In genomic region chr11:67347964-67348749, GRCh38 we compare ENCODE assay signal across 10 cellular contexts. TPM values are rescaled to one million over a fixed set of nuclear protein-coding genes. Genes with fewer than 3 reads are reported as not detected.
DNase-seq lines count a peak whose midpoint lies in the region; ATAC-seq and TF ChIP-seq lines count a peak whose summit lies in the region.
"Had no signal": no experiment of that assay in that cellular context is flagged by ENCODE, and none has a peak within 500 bp of the region (broad histone marks: within the 10 kb centered on the region; RNA-seq: fewer than 3 reads in every experiment).

No MANE protein-coding gene starts in this region.

- TF ChIP-seq CTCF in DOHH2 (IDR thresholded peaks at IDR 0.05; ENCODE audit: low read depth, low read length, poor library complexity, severe bottlenecking) (no peak), RWPE1 (conservative IDR thresholded peaks at IDR 0.05; ENCODE audit: low read depth) (no peak), glutamatergic neuron (IDR thresholded peaks at IDR 0.05; ENCODE audit: partially characterized antibody, unreplicated experiment) (no peak)

- H3K27ac Mint-ChIP-seq in glutamatergic neuron (ENCODE audit: unreplicated experiment): peak overlapping the region; percentile 48
- H3K27ac Mint-ChIP-seq in activated CD8-positive, alpha-beta memory T cell treated with anti-CD3 and anti-CD28 coated beads, Interleukin-2, amount 10 ng/mL, durations not matched to agents 7 days and 5 days: no peak overlapping the region

- no peak overlapping the region for H3K4me3 ChIP-seq in DOHH2 (ENCODE audit: low read length)
- no peak overlapping the region for H3K4me3 ChIP-seq in effector memory CD4-positive, alpha-beta T cell (ENCODE audit: insufficient read depth, low read depth, low read length, poor library complexity, severe bottlenecking)

- no peak overlapping the region for H3K4me3 Mint-ChIP-seq in glutamatergic neuron (ENCODE audit: unreplicated experiment)
- no peak overlapping the region for H3K4me3 Mint-ChIP-seq in activated CD8-positive, alpha-beta memory T cell treated with anti-CD3 and anti-CD28 coated beads, Interleukin-2, amount 10 ng/mL, durations not matched to agents 7 days and 5 days

- no peaks in the 10 kb centered on the region for H3K9me2 ChIP-seq in DOHH2 (replicated peaks; ENCODE audit: control insufficient read depth, low read length)

- H3K36me3 ChIP-seq in DOHH2 (ENCODE audit: control insufficient read depth, low read length): peaks cover 20% of the 10 kb centered on the region
- no peaks in the 10 kb centered on the region for H3K36me3 ChIP-seq in effector memory CD4-positive, alpha-beta T cell (ENCODE audit: control insufficient read depth, insufficient read depth, low read length)

- H3K4me1 Mint-ChIP-seq in glutamatergic neuron (ENCODE audit: low read depth, unreplicated experiment): peaks cover 19% of the 10 kb centered on the region
- peaks cover 43% of the 10 kb centered on the region for H3K4me1 Mint-ChIP-seq in activated CD8-positive, alpha-beta memory T cell treated with anti-CD3 and anti-CD28 coated beads, Interleukin-2, amount 10 ng/mL, durations not matched to agents 7 days and 5 days

- CTCF ChIA-PET in RWPE1 (lab: Yijun Ruan, JAX): interaction anchor here (1.3 to 5.9 kb wide), 3 partner anchors 32 to 34 kb away, joined by 4 to 113 read pairs (median 22); no protein-coding TSS in a partner anchor
- CTCF ChIA-PET in activated CD8-positive, alpha-beta memory T cell treated with anti-CD3 and anti-CD28 coated beads, Interleukin-2, amount 10 ng/mL, durations not matched to agents 7 days and 5 days (lab: Charles Lee): interaction anchor here (0.8 to 26.6 kb wide), 12 partner anchors 10 to 281 kb away, joined by 3 to 1153 read pairs (median 22); partner anchors contain the start of genes CLCF1, PPP1CA and RAD9A

- H3K27me3 Mint-ChIP-seq in glutamatergic neuron (ENCODE audit: unreplicated experiment): peaks cover 5% of the 10 kb centered on the region
- H3K27me3 Mint-ChIP-seq in activated CD8-positive, alpha-beta memory T cell treated with anti-CD3 and anti-CD28 coated beads, Interleukin-2, amount 10 ng/mL, durations not matched to agents 7 days and 5 days: no peaks in the 10 kb centered on the region

- peaks cover 22% of the 10 kb centered on the region for H3K79me2 ChIP-seq in DOHH2 (ENCODE audit: control insufficient read depth, low read length)

- DNase-seq in RWPE1 (ENCODE audit: low spot score): no peak
- no peak for DNase-seq in glutamatergic neuron
- DNase-seq in effector memory CD4-positive, alpha-beta T cell: no peak
- DNase-seq in activated CD8-positive, alpha-beta memory T cell treated with anti-CD3 and anti-CD28 coated beads, Interleukin-2, amount 10 ng/mL, durations not matched to agents 7 days and 5 days: no peak
- no peak for DNase-seq in NOMO-1 treated with DMSO at 0.1 percent for 48 hours (lab: John Stamatoyannopoulos, UW; ENCODE audit: unreplicated experiment)
- DNase-seq: NCI-H526, T-helper 1 cell had no signal

- H3K36me3 Mint-ChIP-seq in glutamatergic neuron (ENCODE audit: unreplicated experiment): no peaks in the 10 kb centered on the region
- peaks cover 1% of the 10 kb centered on the region for H3K36me3 Mint-ChIP-seq in activated CD8-positive, alpha-beta memory T cell treated with anti-CD3 and anti-CD28 coated beads, Interleukin-2, amount 10 ng/mL, durations not matched to agents 7 days and 5 days

- ATAC-seq in activated CD8-positive, alpha-beta memory T cell treated with anti-CD3 and anti-CD28 coated beads, Interleukin-2, amount 10 ng/mL, durations not matched to agents 7 days and 5 days: no peak
- ATAC-seq: sciatic nerve had no signal

- peaks cover 27% of the 10 kb centered on the region for H3F3A ChIP-seq in DOHH2 (ENCODE audit: control insufficient read depth, insufficient read depth)

- no peaks in the 10 kb centered on the region for H3K9me3 ChIP-seq in DOHH2 (ENCODE audit: control insufficient read depth, insufficient read depth, low read length)
- H3K9me3 ChIP-seq in effector memory CD4-positive, alpha-beta T cell (ENCODE audit: control insufficient read depth, low read length): no peaks in the 10 kb centered on the region

- H3K27ac ChIP-seq in DOHH2 (ENCODE audit: low read depth, low read length) (no peak overlapping the region), RWPE1 (peak overlapping the region; percentile 74)
- H3K27ac ChIP-seq in effector memory CD4-positive, alpha-beta T cell (ENCODE audit: insufficient read depth, low read length, poor library complexity, severe bottlenecking): no peak overlapping the region
- H3K27ac ChIP-seq: KMS-11 had no signal

- POLR2A ChIA-PET in RWPE1 (lab: Yijun Ruan, JAX; ENCODE audit: low non-redundant PET): no interaction called here

- H3K27me3 ChIP-seq in DOHH2 (ENCODE audit: control insufficient read depth, low read length): no peaks in the 10 kb centered on the region
- no peaks in the 10 kb centered on the region for H3K27me3 ChIP-seq in effector memory CD4-positive, alpha-beta T cell (replicated peaks; ENCODE audit: control insufficient read depth, insufficient read depth, low read length, poor library complexity, severe bottlenecking)

- peaks cover 1% of the 10 kb centered on the region for H3K9me3 Mint-ChIP-seq in glutamatergic neuron (ENCODE audit: unreplicated experiment)
- no peaks in the 10 kb centered on the region for H3K9me3 Mint-ChIP-seq in activated CD8-positive, alpha-beta memory T cell treated with anti-CD3 and anti-CD28 coated beads, Interleukin-2, amount 10 ng/mL, durations not matched to agents 7 days and 5 days (ENCODE audit: low read depth)

- H3K4me2 ChIP-seq in DOHH2 (ENCODE audit: low read length): 0 out of 2 replicates have a peak overlapping the region, but pooled peaks have one; percentile 7
- H3K4me2 ChIP-seq: KMS-11 had no signal

- H4K20me1 ChIP-seq in DOHH2 (ENCODE audit: control insufficient read depth, insufficient read depth, low read depth, low read length): no peaks in the 10 kb centered on the region

- peaks cover 72% of the 10 kb centered on the region for H3K4me1 ChIP-seq in DOHH2 (ENCODE audit: control insufficient read depth, low read length)
- H3K4me1 ChIP-seq in effector memory CD4-positive, alpha-beta T cell (ENCODE audit: control insufficient read depth, insufficient read depth, low read length, poor library complexity, severe bottlenecking): peaks cover 36% of the 10 kb centered on the region

RNA-seq across cellular contexts. Expression of gene POLD4, which starts 5.2 kb away (rescaled TPM):
- total RNA-seq in glutamatergic neuron (ENCODE audit: unreplicated experiment): 15.4 TPM
- total RNA-seq in activated CD8-positive, alpha-beta memory T cell treated with anti-CD3 and anti-CD28 coated beads, Interleukin-2, amount 10 ng/mL, durations not matched to agents 7 days and 5 days: 10 to 100 TPM; 36.5 to 49.6 TPM

RNA-seq across cellular contexts. Expression of gene CLCF1, which starts 25.2 kb away (rescaled TPM):
- not detected for total RNA-seq in glutamatergic neuron (ENCODE audit: unreplicated experiment)
- total RNA-seq in activated CD8-positive, alpha-beta memory T cell treated with anti-CD3 and anti-CD28 coated beads, Interleukin-2, amount 10 ng/mL, durations not matched to agents 7 days and 5 days: 1 to 10 TPM in 1 of 2 experiments, under 1 TPM in 1; 0.76 to 1.9 TPM

RNA-seq across cellular contexts. Expression of gene RAD9A, which starts 43.6 kb away (rescaled TPM):
- 12.1 TPM for total RNA-seq in glutamatergic neuron (ENCODE audit: unreplicated experiment)
- total RNA-seq in activated CD8-positive, alpha-beta memory T cell treated with anti-CD3 and anti-CD28 coated beads, Interleukin-2, amount 10 ng/mL, durations not matched to agents 7 days and 5 days: 10 to 100 TPM; 49.6 to 80.5 TPM

RNA-seq across cellular contexts. Expression of gene SSH3, which starts 44.8 kb away (rescaled TPM):
- total RNA-seq in glutamatergic neuron (ENCODE audit: unreplicated experiment): 8.3 TPM
- 10 to 100 TPM; 10.7 to 26.4 TPM for total RNA-seq in activated CD8-positive, alpha-beta memory T cell treated with anti-CD3 and anti-CD28 coated beads, Interleukin-2, amount 10 ng/mL, durations not matched to agents 7 days and 5 days

RNA-seq across cellular contexts. Expression of gene PPP1CA, which starts 53.5 kb away (rescaled TPM):
- 163 TPM for total RNA-seq in glutamatergic neuron (ENCODE audit: unreplicated experiment)
- total RNA-seq in activated CD8-positive, alpha-beta memory T cell treated with anti-CD3 and anti-CD28 coated beads, Interleukin-2, amount 10 ng/mL, durations not matched to agents 7 days and 5 days: 100 to 1,000 TPM; 309 to 360 TPM
